In the genomic region with DNA sequence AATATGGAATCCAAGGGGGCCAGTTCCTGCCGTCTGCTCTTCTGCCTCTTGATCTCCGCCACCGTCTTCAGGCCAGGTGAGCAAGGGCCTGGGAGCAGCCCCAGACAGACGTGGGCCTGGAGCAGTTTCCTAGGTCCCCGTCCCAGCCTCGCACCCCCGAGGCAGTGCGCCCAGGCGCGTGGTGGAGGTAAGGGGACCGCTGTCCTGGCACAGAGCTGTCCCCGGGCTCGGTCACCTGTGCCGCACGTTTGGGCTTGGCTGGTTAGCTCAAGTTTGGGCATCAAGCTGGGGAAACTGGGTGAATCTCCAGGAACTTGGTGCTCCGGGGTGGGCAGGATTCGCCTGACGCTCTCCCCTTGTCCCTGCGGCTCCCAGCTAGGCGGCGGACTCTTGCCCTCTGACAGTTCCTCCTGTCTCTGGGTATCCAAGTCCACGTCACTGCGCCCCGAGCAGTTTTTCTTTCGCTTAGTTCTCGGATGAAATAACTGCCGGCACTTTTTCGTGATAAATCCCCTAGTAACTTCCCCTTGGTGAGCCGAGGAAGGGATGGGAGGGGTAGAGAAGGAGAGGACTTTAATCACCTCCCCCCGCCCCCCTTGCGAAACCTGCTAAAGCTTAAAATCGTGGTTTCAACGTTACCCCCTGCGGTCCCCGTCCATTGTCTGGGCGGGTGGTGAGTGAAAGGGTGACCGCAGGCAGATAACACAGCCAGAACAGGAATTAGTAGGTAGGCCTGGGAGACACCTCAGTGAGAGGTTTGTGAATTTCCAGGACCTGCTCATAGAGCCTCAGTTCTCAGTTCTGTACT, we compare ENCODE assay signal across 8 cellular contexts. TPM values are rescaled to one million over a fixed set of nuclear protein-coding genes. Genes with fewer than 3 reads are reported as not detected.
DNase-seq lines count a peak whose midpoint lies in the region; ATAC-seq lines count a peak whose summit lies in the region.

No MANE protein-coding gene starts in this region.

- H3K27ac Mint-ChIP-seq in activated CD4-positive, alpha-beta memory T cell treated with anti-CD3 and anti-CD28 coated beads for 36 hours = peak overlapping the region; percentile 97

- ATAC-seq in HG02970 (IDR thresholded peaks at IDR 0.05; ENCODE audit: low FRiP score, unreplicated experiment) = peak; percentile 19

- peaks cover 28% of the 10 kb centered on the region for H3K4me1 Mint-ChIP-seq in activated CD4-positive, alpha-beta memory T cell treated with anti-CD3 and anti-CD28 coated beads for 36 hours (ENCODE audit: low read depth)

- peaks cover 24% of the 10 kb centered on the region for H3K27me3 Mint-ChIP-seq in activated CD4-positive, alpha-beta memory T cell treated with anti-CD3 and anti-CD28 coated beads for 36 hours

- POLR2A ChIA-PET in activated CD4-positive, alpha-beta memory T cell treated with anti-CD3 and anti-CD28 coated beads for 36 hours (lab: Charles Lee) = interaction anchor here (0.8 to 1.2 kb wide), 3 partner anchors 63 to 1061 kb away, joined by 3 to 4 read pairs (median 3); no protein-coding TSS in a partner anchor

- no peaks in the 10 kb centered on the region for H3K9me3 Mint-ChIP-seq in activated CD4-positive, alpha-beta memory T cell treated with anti-CD3 and anti-CD28 coated beads for 36 hours

- intact Hi-C loops in activated CD4-positive, alpha-beta memory T cell treated with anti-CD3 and anti-CD28 coated beads for 36 hours (cut with micrococcal nuclease) = loop anchor here (1.0 to 10.0 kb wide), 16 partner anchors 151 to 1242 kb away; no protein-coding TSS in a partner anchor

- H3K36me3 Mint-ChIP-seq in activated CD4-positive, alpha-beta memory T cell treated with anti-CD3 and anti-CD28 coated beads for 36 hours = peaks cover 7% of the 10 kb centered on the region

- CTCF ChIA-PET in activated CD4-positive, alpha-beta memory T cell treated with anti-CD3 and anti-CD28 coated beads for 36 hours (lab: Charles Lee) = interaction anchor here (0.7 to 0.8 kb wide), 2 partner anchors 12 to 705 kb away, joined by 3 to 4 read pairs; no protein-coding TSS in a partner anchor

- DNase-seq in NCI-H82 (lab: John Stamatoyannopoulos, UW) (peak; percentile 58), NCI-H82 treated with DMSO at 0.1 percent for 48 hours (lab: John Stamatoyannopoulos, UW; ENCODE audit: unreplicated experiment) (no peak), NCI-H2196 (lab: John Stamatoyannopoulos, UW; ENCODE audit: unreplicated experiment) (peak; percentile 45), lung microvascular endothelial cell (ENCODE audit: low read depth in 2 of 2) (peak; percentile 72 to 79)
- DNase-seq in activated CD4-positive, alpha-beta memory T cell treated with anti-CD3 and anti-CD28 coated beads for 36 hours = peak; percentile 92
- peak; percentile 55 for DNase-seq in effector CD4-positive, alpha-beta T cell
- DNase-seq in stimulated activated CD8-positive, alpha-beta memory T cell treated with anti-CD3 and anti-CD28 coated beads, Interleukin-12 subunit alpha, Interleukin-12 subunit beta, amount 100 ng/mL, for 1 hour (ENCODE audit: low read depth) = peak; percentile 13

- peak overlapping the region; percentile 84 for H3K4me3 Mint-ChIP-seq in activated CD4-positive, alpha-beta memory T cell treated with anti-CD3 and anti-CD28 coated beads for 36 hours

RNA-seq across cellular contexts. Expression of a gene that starts 0.9 kb away (rescaled TPM):
- 10 to 100 TPM; 20.3 to 20.6 TPM for total RNA-seq in activated CD4-positive, alpha-beta memory T cell treated with anti-CD3 and anti-CD28 coated beads for 36 hours
- 21.4 and 47.3 TPM in 2 replicates for total RNA-seq in lung microvascular endothelial cell
